15 cellular contexts compared by ENCODE assay signal in the genomic region with DNA sequence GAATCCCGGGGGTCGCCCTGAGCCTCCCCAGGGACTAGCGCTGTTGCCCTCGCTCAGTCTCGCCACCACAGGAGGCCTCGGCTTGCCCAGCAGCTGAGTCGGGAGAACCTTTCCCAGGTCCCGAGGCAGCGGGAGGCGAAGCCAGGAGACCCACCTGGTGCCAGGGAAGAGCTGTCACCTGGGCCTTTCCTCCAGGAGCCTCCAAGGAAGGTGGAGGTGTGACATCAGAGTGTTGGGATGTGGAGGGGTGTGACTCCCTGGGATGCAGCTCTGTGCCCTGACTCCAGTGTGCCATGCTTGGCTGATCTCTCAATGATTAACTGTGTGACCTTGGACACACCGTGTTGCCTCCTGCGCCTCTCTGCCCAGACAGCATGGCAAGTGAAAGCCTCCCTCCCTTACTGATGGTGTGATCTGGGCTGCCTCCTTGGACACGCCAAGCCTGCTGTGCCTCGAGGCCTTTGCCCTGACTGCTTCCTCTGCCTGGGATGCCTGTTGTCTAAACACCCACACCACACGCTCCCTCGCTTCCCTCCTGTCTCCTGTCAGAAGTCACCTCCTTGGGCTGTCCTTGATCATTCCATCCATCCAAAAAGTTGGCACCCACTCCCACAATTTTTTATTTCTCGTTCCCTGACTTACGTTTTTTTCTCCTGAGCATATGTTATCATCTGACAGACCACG.
A peak's percentile ranks its signal among the peaks of the same experiment; 100 is the strongest.
DNase-seq lines count a peak whose midpoint lies in the region; ATAC-seq and TF ChIP-seq lines count a peak whose summit lies in the region.
"Had no signal": no experiment of that assay in that cellular context is flagged by ENCODE, and none has a peak within 500 bp of the region (broad histone marks: within the 10 kb centered on the region; RNA-seq: fewer than 3 reads in every experiment).

No MANE protein-coding gene starts in this region.

- no peaks in the 10 kb centered on the region for H3K27me3 Mint-ChIP-seq in activated T-cell treated with anti-CD3 and anti-CD28 coated beads, Interleukin-2, amount 50 U/mL, for 24 hours
- no peaks in the 10 kb centered on the region for H3K27me3 Mint-ChIP-seq in endodermal cell (ENCODE audit: insufficient read depth)
- H3K27me3 Mint-ChIP-seq in mesothelial cell of epicardium (ENCODE audit: low read depth): no peaks in the 10 kb centered on the region
- H3K27me3 Mint-ChIP-seq: activated naive CD8-positive, alpha-beta T cell; natural killer cell treated with Interleukin-12 subunit alpha and Interleukin-12 subunit beta and Interleukin-15 and Interleukin-18, amount 100 ng/mL, for 72 hours had no signal

- no peaks in the 10 kb centered on the region for H3K4me1 ChIP-seq in endodermal cell (ENCODE audit: control insufficient read depth, insufficient read depth, low read length)
- no peaks in the 10 kb centered on the region for H3K4me1 ChIP-seq in tibial artery

- H3K27me3 ChIP-seq in endodermal cell (ENCODE audit: control insufficient read depth, insufficient read depth, low read length, poor library complexity, severe bottlenecking): no peaks in the 10 kb centered on the region
- H3K27me3 ChIP-seq in tibial artery: no peaks in the 10 kb centered on the region
- no peaks in the 10 kb centered on the region for H3K27me3 ChIP-seq in H7 (ENCODE audit: control insufficient read depth, insufficient read depth, low read length)

- H3K36me3 ChIP-seq in endodermal cell (ENCODE audit: control insufficient read depth, insufficient read depth, low read length) (peaks cover 19% of the 10 kb centered on the region), tibial artery (no peaks in the 10 kb centered on the region), H7 (replicated peaks; ENCODE audit: control insufficient read depth, insufficient read depth, low read length) (no peaks in the 10 kb centered on the region; the same call in 1 of the 2 replicates)

- no peak overlapping the region for H3K4me3 Mint-ChIP-seq in activated T-cell treated with anti-CD3 and anti-CD28 coated beads, Interleukin-2, amount 50 U/mL, for 24 hours
- no peak overlapping the region for H3K4me3 Mint-ChIP-seq in endodermal cell
- H3K4me3 Mint-ChIP-seq in mesothelial cell of epicardium: no peak overlapping the region
- H3K4me3 Mint-ChIP-seq: activated naive CD8-positive, alpha-beta T cell; natural killer cell treated with Interleukin-12 subunit alpha and Interleukin-12 subunit beta and Interleukin-15 and Interleukin-18, amount 100 ng/mL, for 72 hours had no signal

- no peak for DNase-seq in activated T-cell treated with anti-CD3 and anti-CD28 coated beads, Interleukin-2, amount 50 U/mL, for 24 hours
- DNase-seq in activated T-cell treated with anti-CD3 and anti-CD28 coated beads, Interleukin-2, amount 50 U/mL, for 1 hour: no peak
- DNase-seq in endodermal cell: no peak
- DNase-seq in mesothelial cell of epicardium (ENCODE audit: low spot score in 2 of 2, unreplicated experiment in 2 of 2): no peak
- DNase-seq in tibial artery: no peak
- no peak for DNase-seq in NCI-H128 (lab: John Stamatoyannopoulos, UW; ENCODE audit: unreplicated experiment)
- DNase-seq in H7: no peak
- DNase-seq: activated CD8-positive, alpha-beta memory T cell treated with anti-CD3 and anti-CD28 coated beads for 24 hours; KBM-7; NCI-H1436 treated with DMSO at 0.1 percent for 48 hours; NCI-H526 treated with DMSO at 0.1 percent for 48 hours; substantia nigra had no signal

- H3K4me3 ChIP-seq in endodermal cell (ENCODE audit: low read length) (no peak overlapping the region), tibial artery (no peak overlapping the region), H7 (ENCODE audit: insufficient read depth, low read depth, low read length) (no peak overlapping the region)

- intact Hi-C loops in tibial artery (cut with DNase I; ENCODE audit: low total_unique reads): no loop called here

- H3K9ac ChIP-seq in endodermal cell (ENCODE audit: extremely low read depth, low read length, poor library complexity, severe bottlenecking): no peak overlapping the region

- 90 to 93% methylated on average over 12 to 19 of the region's 19 CpGs for WGBS in endodermal cell (ENCODE audit: insufficient coverage in 1 of 2, insufficient read length in 1 of 2), 2 experiments

- H3K9me3 Mint-ChIP-seq in activated T-cell treated with anti-CD3 and anti-CD28 coated beads, Interleukin-2, amount 50 U/mL, for 24 hours: no peaks in the 10 kb centered on the region
- H3K9me3 Mint-ChIP-seq in endodermal cell (peaks cover 7% of the 10 kb centered on the region), mesothelial cell of epicardium (peaks cover 12% of the 10 kb centered on the region)
- H3K9me3 Mint-ChIP-seq: natural killer cell treated with Interleukin-12 subunit alpha and Interleukin-12 subunit beta and Interleukin-15 and Interleukin-18, amount 100 ng/mL, for 72 hours had no signal

- peaks cover 24% of the 10 kb centered on the region for H3K4me1 Mint-ChIP-seq in activated T-cell treated with anti-CD3 and anti-CD28 coated beads, Interleukin-2, amount 50 U/mL, for 24 hours (ENCODE audit: low read depth)
- H3K4me1 Mint-ChIP-seq in endodermal cell: no peaks in the 10 kb centered on the region
- peaks cover 17% of the 10 kb centered on the region for H3K4me1 Mint-ChIP-seq in mesothelial cell of epicardium

- no peak for ATAC-seq in GM18498 (IDR thresholded peaks at IDR 0.05; ENCODE audit: unreplicated experiment)

- peaks cover 3% of the 10 kb centered on the region for H3K9me3 ChIP-seq in endodermal cell (ENCODE audit: control insufficient read depth, low read length)
- no peaks in the 10 kb centered on the region for H3K9me3 ChIP-seq in tibial artery

- H3K27ac ChIP-seq in endodermal cell (ENCODE audit: low read depth, low read length) (no peak overlapping the region), tibial artery (no peak overlapping the region)

- TF ChIP-seq CTCF in endodermal cell (conservative IDR thresholded peaks at IDR 0.05): no peak
- no peak for TF ChIP-seq CTCF in mesothelial cell of epicardium (IDR thresholded peaks at IDR 0.05; ENCODE audit: unreplicated experiment)
- TF ChIP-seq CTCF in tibial artery (IDR thresholded peaks at IDR 0.05): no peak

- peak overlapping the region; percentile 22 for H3K27ac Mint-ChIP-seq in activated T-cell treated with anti-CD3 and anti-CD28 coated beads, Interleukin-2, amount 50 U/mL, for 24 hours
- H3K27ac Mint-ChIP-seq in endodermal cell: peak overlapping the region; percentile 61
- H3K27ac Mint-ChIP-seq in mesothelial cell of epicardium: peak overlapping the region; percentile 54
- H3K27ac Mint-ChIP-seq: activated naive CD8-positive, alpha-beta T cell; natural killer cell treated with Interleukin-12 subunit alpha and Interleukin-12 subunit beta and Interleukin-15 and Interleukin-18, amount 100 ng/mL, for 72 hours had no signal

- peaks cover 19% of the 10 kb centered on the region for H3K36me3 Mint-ChIP-seq in activated T-cell treated with anti-CD3 and anti-CD28 coated beads, Interleukin-2, amount 50 U/mL, for 24 hours (ENCODE audit: low read depth)
- H3K36me3 Mint-ChIP-seq in endodermal cell (ENCODE audit: low read depth) (peaks cover 23% of the 10 kb centered on the region), mesothelial cell of epicardium (peaks cover 25% of the 10 kb centered on the region)
- H3K36me3 Mint-ChIP-seq: natural killer cell treated with Interleukin-12 subunit alpha and Interleukin-12 subunit beta and Interleukin-15 and Interleukin-18, amount 100 ng/mL, for 72 hours had no signal
